In genomic region chr5:172455087-172455381, GRCh38 we compare ENCODE assay signal across 8 cellular contexts. TPM values are rescaled to one million over a fixed set of nuclear protein-coding genes. Genes with fewer than 3 reads are reported as not detected.
DNase-seq lines count a peak whose midpoint lies in the region; ATAC-seq and TF ChIP-seq lines count a peak whose summit lies in the region.

No MANE protein-coding gene starts in this region.

- H3K4me2 ChIP-seq in HCT116 (ENCODE audit: low read length) (peak overlapping the region; percentile 88), hepatocyte (peak overlapping the region; percentile 74)

- RAD21 ChIA-PET in HCT116 (lab: Charles Lee; ENCODE audit: low non-redundant PET in 1 of 2, low total read pairs in 2 of 2, uncharacterized antibody in 2 of 2, unreplicated experiment in 2 of 2), result no interaction called here

- H3K79me2 ChIP-seq in HCT116 (ENCODE audit: insufficient read depth, low read length) (peaks cover 28% of the 10 kb centered on the region), hepatocyte (peaks cover 32% of the 10 kb centered on the region)

- TF ChIP-seq POLR2A in HCT116 (IDR thresholded peaks at IDR 0.05; ENCODE audit: borderline replicate concordance, extremely low read depth, insufficient read depth, insufficient read length), result no peak

- 69% methylated on average over 8 of the region's 8 CpGs for WGBS in hepatocyte (ENCODE audit: low lambda C conversion rate, missing lambda C conversion rate)

- peaks cover 12 to 44% of the 10 kb centered on the region in 2 experiments for H3K4me1 ChIP-seq in HCT116 (ENCODE audit: control insufficient read depth in 1 of 2, insufficient read depth in 2 of 2, low read length in 2 of 2)
- H3K4me1 ChIP-seq in hepatocyte (ENCODE audit: insufficient read depth), result peaks cover 18% of the 10 kb centered on the region
- peaks cover 20 to 27% (median 26%) of the 10 kb centered on the region in 3 donors for H3K4me1 ChIP-seq in skeletal muscle tissue (ENCODE audit: control insufficient read depth in 3 of 3, insufficient read depth in 3 of 3, low read length in 3 of 3)

- TF ChIP-seq CTCF in HCT116 (IDR thresholded peaks at IDR 0.05 in 2 of 3, conservative IDR thresholded peaks at IDR 0.05 in 1 of 3; ENCODE audit: borderline replicate concordance in 1 of 3, insufficient read depth in 1 of 3, low read depth in 2 of 3, low read length in 2 of 3), result no peak
- TF ChIP-seq CTCF in hepatocyte (IDR thresholded peaks at IDR 0.05; ENCODE audit: poor library complexity), result no peak
- TF ChIP-seq CTCF in GM13976 (IDR thresholded peaks at IDR 0.05; ENCODE audit: borderline replicate concordance, control extremely low read depth, extremely low read depth, insufficient read depth, missing control alignments), result no peak

- H3K36me3 ChIP-seq in HCT116 (ENCODE audit: control insufficient read depth in 1 of 2, insufficient read depth in 2 of 2, low read length in 2 of 2) (no peaks in the 10 kb centered on the region), hepatocyte (replicated peaks; ENCODE audit: insufficient read depth, low read depth) (no peaks in the 10 kb centered on the region), skeletal muscle tissue (ENCODE audit: control insufficient read depth in 3 of 3, insufficient read depth in 3 of 3, low read length in 3 of 3) (no peaks in the 10 kb centered on the region)

- CTCF ChIA-PET in HCT116 (lab: Charles Lee), result interaction anchor here (1.0 kb wide), 1 partner anchor 8 kb away, joined by 3 read pairs; no protein-coding TSS in a partner anchor
- CTCF ChIA-PET in activated CD4-positive, alpha-beta memory T cell treated with anti-CD3 and anti-CD28 coated beads, Interleukin-2, amount 10 ng/mL, durations not matched to agents 7 days and 5 days (lab: Charles Lee), result no interaction called here

- H3K4me1 Mint-ChIP-seq in activated CD4-positive, alpha-beta memory T cell treated with anti-CD3 and anti-CD28 coated beads, Interleukin-2, amount 10 ng/mL, durations not matched to agents 7 days and 5 days, result peaks cover 13% of the 10 kb centered on the region

- H3K9ac ChIP-seq in HCT116 (ENCODE audit: low read length) (peak overlapping the region; percentile 77), skeletal muscle tissue (ENCODE audit: low read depth in 1 of 3, low read length in 3 of 3) (peak overlapping the region; percentile 57 to 62 (median 57))

- H2AFZ ChIP-seq in HCT116 (ENCODE audit: low read depth, low read length, poor library complexity, severe bottlenecking) (peak overlapping the region; percentile 80), hepatocyte (peak overlapping the region; percentile 80)

- H3K9me3 ChIP-seq in HCT116 (ENCODE audit: control insufficient read depth in 1 of 2, insufficient read depth in 1 of 2, low read depth in 1 of 2, low read length in 2 of 2) (no peaks in the 10 kb centered on the region), hepatocyte (ENCODE audit: low read depth) (no peaks in the 10 kb centered on the region), skeletal muscle tissue (ENCODE audit: control insufficient read depth in 3 of 3, low read length in 3 of 3) (no peaks in the 10 kb centered on the region)

- no peak for ATAC-seq in HCT116
- no peak for ATAC-seq in HG02571 (IDR thresholded peaks at IDR 0.05; ENCODE audit: unreplicated experiment)

- H3K9me3 Mint-ChIP-seq in activated CD4-positive, alpha-beta memory T cell treated with anti-CD3 and anti-CD28 coated beads, Interleukin-2, amount 10 ng/mL, durations not matched to agents 7 days and 5 days, result no peaks in the 10 kb centered on the region

- intact Hi-C loops in HCT116 (cut with micrococcal nuclease), result loop anchor here (10.0 kb wide), 1 partner anchor 270 kb away; the partner anchor contains the start of gene STK10

- H3K27me3 Mint-ChIP-seq in activated CD4-positive, alpha-beta memory T cell treated with anti-CD3 and anti-CD28 coated beads, Interleukin-2, amount 10 ng/mL, durations not matched to agents 7 days and 5 days, result peaks cover 55% of the 10 kb centered on the region

- in situ Hi-C loops in GM13976 (cut with MboI; ENCODE audit: low sequenced_read_pairs, unreplicated experiment), result no loop called here

- no peaks in the 10 kb centered on the region for H3K36me3 Mint-ChIP-seq in activated CD4-positive, alpha-beta memory T cell treated with anti-CD3 and anti-CD28 coated beads, Interleukin-2, amount 10 ng/mL, durations not matched to agents 7 days and 5 days (ENCODE audit: low read depth)

- H3K9me2 ChIP-seq in HCT116 (ENCODE audit: insufficient read depth), result no peaks in the 10 kb centered on the region
- no peaks in the 10 kb centered on the region for H3K9me2 ChIP-seq in hepatocyte (replicated peaks; ENCODE audit: insufficient read depth)

- no peak for TF ChIP-seq RAD21 in HCT116 (IDR thresholded peaks at IDR 0.05; ENCODE audit: low read depth)

- POLR2A ChIA-PET in HCT116 (lab: Charles Lee), result no interaction called here
- POLR2A ChIA-PET in activated CD4-positive, alpha-beta memory T cell treated with anti-CD3 and anti-CD28 coated beads, Interleukin-2, amount 10 ng/mL, durations not matched to agents 7 days and 5 days (lab: Charles Lee), result no interaction called here

- peak overlapping the region; percentile 66 for H3K4me3 Mint-ChIP-seq in activated CD4-positive, alpha-beta memory T cell treated with anti-CD3 and anti-CD28 coated beads, Interleukin-2, amount 10 ng/mL, durations not matched to agents 7 days and 5 days

- H3K4me3 ChIP-seq in HCT116 (replicated peaks in 1 of 2; ENCODE audit: low read depth in 1 of 2, low read length in 2 of 2), result peak overlapping the region; percentile 55 to 64
- peak overlapping the region; percentile 70 for H3K4me3 ChIP-seq in hepatocyte
- H3K4me3 ChIP-seq in skeletal muscle tissue (ENCODE audit: low read length in 3 of 3), result peak overlapping the region; percentile 59 to 75 (median 72)

- no peaks in the 10 kb centered on the region for H4K20me1 ChIP-seq in HCT116 (ENCODE audit: insufficient read depth)
- H4K20me1 ChIP-seq in hepatocyte (ENCODE audit: insufficient read depth, poor library complexity, severe bottlenecking), result peaks cover 12% of the 10 kb centered on the region

- no peaks in the 10 kb centered on the region for H3K27me3 ChIP-seq in HCT116 (ENCODE audit: insufficient read depth, low read length)
- no peaks in the 10 kb centered on the region for H3K27me3 ChIP-seq in hepatocyte
- H3K27me3 ChIP-seq in skeletal muscle tissue (ENCODE audit: control insufficient read depth in 3 of 3, insufficient read depth in 3 of 3, low read length in 3 of 3), result peaks cover 0 to 8% (median 0%) of the 10 kb centered on the region in 3 donors

- no TSS peak for BruUV-seq in HCT116 (replicated peaks; lab: Mats Ljungman, UMichigan)

- no peak for DNase-seq in HCT116 (ENCODE audit: low read depth, low spot score)
- DNase-seq in activated CD4-positive, alpha-beta memory T cell treated with anti-CD3 and anti-CD28 coated beads, Interleukin-2, amount 10 ng/mL, durations not matched to agents 7 days and 5 days, result no peak
- DNase-seq in hepatocyte (ENCODE audit: low spot score), result no peak
- no peak for DNase-seq in GM13976 (ENCODE audit: low spot score)
- no peak for DNase-seq in cerebellar cortex (ENCODE audit: low spot score)
- DNase-seq in activated CD4-positive, alpha-beta T cell treated with anti-CD3 and anti-CD28 coated beads, Interleukin-2, amount 50 U/mL, for 1 hour, result no peak

- peak overlapping the region; percentile 37 for H3K27ac ChIP-seq in HCT116 (ENCODE audit: low read depth, low read length)
- peak overlapping the region; percentile 87 for H3K27ac ChIP-seq in hepatocyte
- H3K27ac ChIP-seq in skeletal muscle tissue (ENCODE audit: low read depth, low read length), result no peak overlapping the region

- H3K27ac Mint-ChIP-seq in activated CD4-positive, alpha-beta memory T cell treated with anti-CD3 and anti-CD28 coated beads, Interleukin-2, amount 10 ng/mL, durations not matched to agents 7 days and 5 days, result no peak overlapping the region

TF ChIP-seq in HCT116, 20 proteins besides CTCF, POLR2A, EP300 and RAD21:
- TF ChIP-seq CEBPB (IDR thresholded peaks at IDR 0.05; ENCODE audit: low read depth) (no peak), ZFX (IDR thresholded peaks at IDR 0.05) (peak; percentile 10; the same call in 1 of the 2 replicates)

RNA-seq across cellular contexts. Expression of gene SH3PXD2B, which starts 0.7 kb away (rescaled TPM):
- 27.5 TPM for total RNA-seq in HCT116 (2021; ENCODE audit: unreplicated experiment)
- polyA plus RNA-seq in HCT116 (2012), result 13.4 TPM in 2 replicates
- under 1 TPM; 0.25 TPM for total RNA-seq in activated CD4-positive, alpha-beta memory T cell treated with anti-CD3 and anti-CD28 coated beads, Interleukin-2, amount 10 ng/mL, durations not matched to agents 7 days and 5 days
- 23.0 and 28.5 TPM in 2 replicates for total RNA-seq in hepatocyte
- 27.8 and 33.5 TPM in 2 replicates for polyA plus RNA-seq in hepatocyte
- total RNA-seq in skeletal muscle tissue, result 12.0 TPM

Comparison
In these comparisons a context has a peak if more than half of its experiments do, and no peak if none do; other contexts are left out.
1. RNA of gene SH3PXD2B, which starts 0.7 kb away (total RNA-seq): 23.0 to 28.5 TPM in hepatocyte, 27.5 TPM in HCT116 (single experiment) and 12.0 TPM in skeletal muscle tissue (single experiment); 0.25 TPM in activated CD4-positive, alpha-beta memory T cell treated with anti-CD3 and anti-CD28 coated beads, Interleukin-2, amount 10 ng/mL, durations not matched to agents 7 days and 5 days; every median in the first group is over 10 times any median in the second.
2. Peak in every context shown above with its lines, with median percentiles within 50 percentile points of each other: H3K4me3 ChIP-seq.